In the genomic region with DNA sequence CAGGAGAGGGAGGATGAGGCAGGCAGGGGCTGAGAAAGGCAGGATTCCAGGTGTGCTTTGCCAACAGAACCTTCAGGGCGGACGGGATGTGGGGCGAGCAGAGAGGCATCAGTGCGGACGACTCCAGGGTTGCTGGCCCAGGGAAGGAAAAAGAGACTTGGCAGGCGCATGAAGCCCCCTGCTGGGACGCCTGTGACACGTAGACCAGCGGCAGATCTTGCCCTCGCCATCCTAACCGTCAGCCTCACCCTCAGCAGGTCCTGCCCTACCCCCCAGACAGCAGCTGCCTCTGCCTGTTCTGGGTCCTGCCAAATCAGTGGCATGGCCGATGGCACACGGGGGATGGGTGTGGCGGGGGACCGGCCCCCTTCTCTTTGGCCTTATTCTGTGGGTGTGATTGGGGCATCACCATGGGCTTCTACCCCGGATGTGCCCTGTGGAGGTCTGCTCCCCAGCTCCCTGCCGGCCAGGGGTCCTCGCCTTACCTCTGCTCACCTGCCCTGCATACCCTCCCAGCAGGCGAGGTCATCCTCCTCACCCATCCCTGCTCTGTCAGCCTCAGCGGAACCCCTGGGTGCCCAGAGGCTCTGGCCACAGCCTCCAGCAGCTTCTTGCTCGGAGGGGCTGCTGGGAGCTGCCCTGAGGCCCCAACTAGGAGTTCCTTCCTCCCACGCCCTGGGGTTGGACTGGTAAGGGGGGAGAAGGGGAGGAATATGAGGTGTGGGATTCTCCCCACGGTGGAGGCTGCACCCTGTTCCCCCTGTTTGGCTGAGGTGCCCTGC, we compare ENCODE assay signal across 1 cellular context.
TF ChIP-seq lines count a peak whose summit lies in the region.

No MANE protein-coding gene starts in this region.

TF ChIP-seq in liver, 16 proteins besides CTCF, POLR2A, EP300 and RAD21 (continued from another document):
- no peak for TF ChIP-seq ZBTB33 (IDR thresholded peaks at IDR 0.05)
- TF ChIP-seq, protein P1, sequence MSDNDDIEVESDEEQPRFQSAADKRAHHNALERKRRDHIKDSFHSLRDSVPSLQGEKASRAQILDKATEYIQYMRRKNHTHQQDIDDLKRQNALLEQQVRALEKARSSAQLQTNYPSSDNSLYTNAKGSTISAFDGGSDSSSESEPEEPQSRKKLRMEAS (IDR thresholded peaks at IDR 0.05): no peak
TF ChIP-seq in liver: peak in this region for 0.
